In the genomic region with DNA sequence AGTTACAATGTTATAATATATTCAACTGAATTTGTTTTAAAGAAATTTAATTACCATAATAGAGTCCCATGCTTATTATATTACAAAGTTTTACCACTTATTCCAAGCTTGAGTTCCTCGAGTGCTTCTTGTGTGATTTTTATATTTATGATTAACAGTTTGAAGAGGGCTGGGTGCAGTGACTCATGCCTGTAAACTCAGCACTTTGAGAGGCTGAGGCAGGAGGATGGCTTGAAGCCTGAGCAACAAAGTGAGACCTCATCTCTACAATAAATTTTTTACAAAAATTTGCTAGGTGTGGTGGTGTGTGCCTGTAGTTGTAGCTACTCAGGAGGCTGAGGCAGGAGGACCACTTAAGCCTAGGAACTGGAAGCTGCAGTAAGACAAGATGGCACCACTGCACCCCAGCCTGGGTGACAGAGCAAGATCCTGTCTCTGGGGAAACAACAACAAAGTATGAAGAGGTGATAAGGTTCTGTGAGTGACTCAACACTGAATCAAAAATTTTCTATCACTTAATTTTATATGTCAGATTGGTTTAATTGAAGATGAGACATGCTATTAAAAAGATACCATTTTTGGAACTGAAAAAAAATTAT, we compare ENCODE assay signal across 20 cellular contexts. TPM values are rescaled to one million over a fixed set of nuclear protein-coding genes. Genes with fewer than 3 reads are reported as not detected.
DNase-seq lines count a peak whose midpoint lies in the region; ATAC-seq lines count a peak whose summit lies in the region.
"Had no signal": no experiment of that assay in that cellular context is flagged by ENCODE, and none has a peak within 500 bp of the region (broad histone marks: within the 10 kb centered on the region; RNA-seq: fewer than 3 reads in every experiment).

No MANE protein-coding gene starts in this region.

- ATAC-seq in HG03025 (IDR thresholded peaks at IDR 0.05; ENCODE audit: low FRiP score, unreplicated experiment) (no peak), HG03571 (IDR thresholded peaks at IDR 0.05; ENCODE audit: unreplicated experiment) (no peak)
- ATAC-seq in stimulated activated naive CD8-positive, alpha-beta T cell treated with anti-CD3 and anti-CD28 coated beads, Interleukin-15, Interleukin-2, amounts not matched to agents 100 U/mL and 50 U/mL, for 24 hours, result no peak
- ATAC-seq: activated T-helper 17 cell treated with anti-CD3 and anti-CD28 coated beads, Interleukin-2, amount 50 U/mL, for 72 hours; left lobe of liver; psoas muscle had no signal

- no peaks in the 10 kb centered on the region for H3K27me3 ChIP-seq in GM23248 (replicated peaks; ENCODE audit: insufficient read depth)
- H3K27me3 ChIP-seq: SJCRH30, uterus had no signal

- no peak overlapping the region for H3K9ac ChIP-seq in GM23248
- H3K9ac ChIP-seq: KMS-11 had no signal

- no peaks in the 10 kb centered on the region for H3K9me2 ChIP-seq in GM23248 (ENCODE audit: insufficient read depth)

- H3K4me1 ChIP-seq in GM23248 (ENCODE audit: insufficient read depth), result no peaks in the 10 kb centered on the region
- H3K4me1 ChIP-seq: psoas muscle, SJCRH30, uterus had no signal

- H3K79me2 ChIP-seq in GM23248 (ENCODE audit: insufficient read depth), result peaks cover 8% of the 10 kb centered on the region; the same call in 1 of the 2 replicates

- H2AFZ ChIP-seq in GM23248, result no peak overlapping the region

- in situ Hi-C loops in GM23248 (cut with MboI), result no loop called here

- H3K4me3 ChIP-seq in GM23248, result no peak overlapping the region
- H3K4me3 ChIP-seq: psoas muscle, SJCRH30, smooth muscle cell, uterus had no signal

- no peak overlapping the region for H3K27ac ChIP-seq in GM23248
- H3K27ac ChIP-seq: KMS-11, psoas muscle, SJCRH30, uterus had no signal

- WGBS in GM23248 (ENCODE audit: low coverage in 1 of 2, low lambda C conversion rate in 2 of 2, missing lambda C conversion rate in 2 of 2), 2 experiments, result 22 to 31% methylated on average over 1 of the region's 1 CpG

- no peaks in the 10 kb centered on the region for H4K20me1 ChIP-seq in GM23248 (ENCODE audit: insufficient read depth)

- H3K36me3 ChIP-seq in GM23248 (ENCODE audit: low read depth), result 0 out of 2 replicates have a peak, but pooled peaks cover 2% of the 10 kb centered on the region
- H3K36me3 ChIP-seq: uterus had no signal

- H3K4me2 ChIP-seq in GM23248 (ENCODE audit: unreplicated experiment), result no peak overlapping the region
- H3K4me2 ChIP-seq: KMS-11, smooth muscle cell had no signal

- H3K9me3 ChIP-seq in GM23248 (ENCODE audit: low read depth), result no peaks in the 10 kb centered on the region
- H3K9me3 ChIP-seq: psoas muscle, SJCRH30, uterus had no signal

- no peaks in the 10 kb centered on the region for H3F3A ChIP-seq in GM23248 (ENCODE audit: insufficient read depth)

- DNase-seq in A172 (ENCODE audit: low spot score) (peak; percentile 40), GM23248 (peak; percentile 16), RPMI7951 (ENCODE audit: low read depth) (peak; percentile 1), glomerular visceral epithelial cell (ENCODE audit: extremely low spot score) (peak; percentile 47), dedifferentiated amniotic fluid mesenchymal stem cell (ENCODE audit: extremely low spot score) (no peak)
- no peak for DNase-seq in stimulated activated naive CD8-positive, alpha-beta T cell treated with anti-CD3 and anti-CD28 coated beads, Interleukin-15, Interleukin-2, amounts not matched to agents 100 U/mL and 50 U/mL, for 24 hours
- DNase-seq: CD4-positive, alpha-beta memory T cell; dermis blood vessel endothelial cell; DMS79; NCI-H1092 treated with DMSO at 0.1 percent for 48 hours; NCI-H524 treated with DMSO at 0.1 percent for 48 hours; psoas muscle; SJCRH30; uterus had no signal

RNA-seq across cellular contexts. Expression of gene POC5, which starts 9.2 kb away (rescaled TPM):
- total RNA-seq in A172 (2014; rRNA removed; shearing (Covaris generic)), result 40.1 and 44.4 TPM in 2 replicates
- 14.5 and 17.4 TPM in 2 replicates for total RNA-seq in GM23248 (2014; rRNA removed; shearing (Covaris generic))
- polyA plus RNA-seq in GM23248 (2016; fragmentation: Nextera tagmentation; extraction: Ambion mirVana), result 7.7 and 7.9 TPM in 2 replicates
- total RNA-seq in RPMI7951 (2014; rRNA removed; shearing (Covaris generic)), result 25.1 and 35.0 TPM in 2 replicates

Comparison
In these comparisons a context has a peak if more than half of its experiments do, and no peak if none do; other contexts are left out.
1. DNase-seq: peak in A172 (single experiment), GM23248 (single experiment), RPMI7951 (single experiment) and glomerular visceral epithelial cell (single experiment); none in dedifferentiated amniotic fluid mesenchymal stem cell (single experiment) and stimulated activated naive CD8-positive, alpha-beta T cell treated with anti-CD3 and anti-CD28 coated beads, Interleukin-15, Interleukin-2, amounts not matched to agents 100 U/mL and 50 U/mL, for 24 hours (single experiment).